13 cellular contexts compared by ENCODE assay signal in the genomic region with DNA sequence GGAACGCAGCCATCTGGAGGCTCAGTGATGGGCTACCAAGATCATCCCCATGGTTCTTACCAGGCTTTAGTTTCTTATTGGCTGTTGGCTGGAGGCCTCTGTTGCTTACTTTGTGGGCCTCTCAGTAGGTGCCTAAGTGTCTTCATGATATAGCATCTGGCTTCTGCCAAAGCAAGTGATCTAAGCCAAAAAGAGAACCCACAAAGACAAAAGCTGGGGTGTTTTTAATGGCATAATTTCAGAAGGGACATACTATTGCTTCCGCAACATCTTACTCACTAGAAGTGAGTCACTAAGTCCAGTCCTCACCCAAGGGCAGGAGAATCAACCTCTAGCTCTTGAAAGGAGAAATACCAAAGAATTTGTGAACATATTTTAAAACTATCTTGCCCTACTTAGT.
A peak's percentile ranks its signal among the peaks of the same experiment; 100 is the strongest.
DNase-seq lines count a peak whose midpoint lies in the region; TF ChIP-seq lines count a peak whose summit lies in the region.
"Had no signal": no experiment of that assay in that cellular context is flagged by ENCODE, and none has a peak within 500 bp of the region (broad histone marks: within the 10 kb centered on the region; RNA-seq: fewer than 3 reads in every experiment).

No MANE protein-coding gene starts in this region.

- POLR2A ChIA-PET in HEK293T (lab: Yijun Ruan, JAX), result no interaction called here

- H3K36me3 ChIP-seq in brain microvascular endothelial cell (replicated peaks), result no peaks in the 10 kb centered on the region

- H3K4me3 ChIP-seq in brain microvascular endothelial cell (ENCODE audit: low read depth, low read length), result no peak overlapping the region

- DNase-seq in AG20443 (ENCODE audit: low spot score) (peak; percentile 80), HT1080 (ENCODE audit: low read depth) (peak; percentile 91), brain microvascular endothelial cell (peak; percentile 89), kidney tubule cell (ENCODE audit: low spot score) (peak; percentile 47), NCI-H2029 (lab: John Stamatoyannopoulos, UW) (no peak), HEK293T (ENCODE audit: extremely low spot score) (no peak), 8988T (no peak)
- DNase-seq in activated CD8-positive, alpha-beta memory T cell treated with anti-CD3 and anti-CD28 coated beads, Interleukin-2, amount 50 U/mL, for 4 hours, result no peak
- DNase-seq: activated CD4-positive, alpha-beta T cell treated with anti-CD3 and anti-CD28 coated beads, Interleukin-2, amount 10 ng/mL, durations not matched to agents 7 days and 5 days; anterior cingulate cortex; DMS153; kidney glomerular epithelial cell; NCI-H774 had no signal

- no peaks in the 10 kb centered on the region for H3K27me3 ChIP-seq in brain microvascular endothelial cell (replicated peaks)

- peak overlapping the region; percentile 67 for H3K27ac ChIP-seq in brain microvascular endothelial cell

- in situ Hi-C loops in brain microvascular endothelial cell (cut with HindIII; ENCODE audit: low pct_ligation_motif_present, low sequenced_read_pairs), result no loop called here

- CTCF ChIA-PET in HEK293T (lab: Yijun Ruan, JAX), result no interaction called here

- TF ChIP-seq CTCF in brain microvascular endothelial cell (IDR thresholded peaks at IDR 0.05; ENCODE audit: low read depth, low read length, missing control alignments), result no peak

TF ChIP-seq in HEK293T, 16 proteins besides CTCF, POLR2A, EP300 and RAD21:
- TF ChIP-seq FOXA1 (IDR thresholded peaks at IDR 0.05) (no peak), BHLHE40 (IDR thresholded peaks at IDR 0.05; ENCODE audit: borderline replicate concordance) (no peak), HDGF (IDR thresholded peaks at IDR 0.05; ENCODE audit: borderline replicate concordance) (no peak)

Comparison
In these comparisons a context has a peak if more than half of its experiments do, and no peak if none do; other contexts are left out.
1. DNase-seq: peak in AG20443 (single experiment), HT1080 (single experiment), brain microvascular endothelial cell (single experiment) and kidney tubule cell (single experiment); none in activated CD8-positive, alpha-beta memory T cell treated with anti-CD3 and anti-CD28 coated beads, Interleukin-2, amount 50 U/mL, for 4 hours (single experiment), NCI-H2029 (single experiment), HEK293T (single experiment) and 8988T (single experiment).